In the genomic region with DNA sequence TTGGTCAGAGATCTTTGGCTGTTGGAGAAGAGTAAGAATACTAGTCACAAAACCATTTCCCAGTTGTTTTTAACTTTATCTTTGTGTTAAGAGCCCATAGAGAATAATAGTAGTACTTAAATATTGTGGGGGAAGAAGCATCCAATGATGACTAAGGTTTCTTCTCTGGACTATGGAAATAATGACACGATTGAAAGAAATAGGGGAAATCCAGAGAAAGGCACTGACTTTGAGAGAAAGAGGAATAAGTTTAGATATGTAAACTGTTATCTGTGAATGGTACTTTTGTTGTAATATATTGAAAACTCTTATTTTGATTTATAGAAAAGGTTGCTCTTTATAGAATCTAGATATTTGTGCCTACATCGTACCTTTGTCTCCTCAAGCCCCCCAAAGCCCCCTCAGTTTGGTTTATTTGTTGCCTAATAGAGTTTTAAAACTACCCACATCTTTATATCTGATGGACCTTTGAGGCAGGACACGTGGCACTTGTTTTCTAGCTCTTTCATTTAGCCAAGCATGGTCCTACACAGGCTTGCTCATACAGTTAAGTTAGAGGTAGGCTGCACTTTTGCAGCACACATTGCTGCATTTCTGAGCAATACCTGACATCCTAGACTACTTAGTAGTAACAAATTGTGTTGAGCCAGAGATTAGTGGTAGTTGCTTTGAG, we compare ENCODE assay signal across 12 cellular contexts.
A peak's percentile ranks its signal among the peaks of the same experiment; 100 is the strongest.
DNase-seq lines count a peak whose midpoint lies in the region; ATAC-seq, FAIRE-seq and TF ChIP-seq lines count a peak whose summit lies in the region.
"Had no signal": no experiment of that assay in that cellular context is flagged by ENCODE, and none has a peak within 500 bp of the region (broad histone marks: within the 10 kb centered on the region; RNA-seq: fewer than 3 reads in every experiment).

No MANE protein-coding gene starts in this region.

- H3K27me3 Mint-ChIP-seq in activated T-helper 17 cell treated with anti-CD3 and anti-CD28 coated beads, Interleukin-2, amount 50 U/mL, for 72 hours = no peaks in the 10 kb centered on the region

- no peak for FAIRE-seq in keratinocyte (lab: Jason Lieb, UNC)

- no peak overlapping the region for H3K4me3 ChIP-seq in keratinocyte (ENCODE audit: control insufficient read depth in 2 of 3, extremely low read depth in 1 of 3, insufficient read depth in 2 of 3, low read depth in 1 of 3, low read length in 3 of 3)
- H3K4me3 ChIP-seq in brain microvascular endothelial cell (ENCODE audit: low read depth, low read length) = no peak overlapping the region
- H3K4me3 ChIP-seq: tibial artery had no signal

- peak; percentile 86 for ATAC-seq in activated T-helper 17 cell treated with anti-CD3 and anti-CD28 coated beads, Interleukin-2, amount 50 U/mL, for 72 hours (replicated peaks)

- H3K27ac ChIP-seq in keratinocyte (ENCODE audit: control insufficient read depth, insufficient read depth, low read length) (peak overlapping the region; percentile 74), brain microvascular endothelial cell (no peak overlapping the region)
- H3K27ac ChIP-seq: parathyroid adenoma, tibial artery had no signal

- H2AFZ ChIP-seq in keratinocyte (ENCODE audit: control insufficient read depth, low read length) = no peak overlapping the region
- H2AFZ ChIP-seq: parathyroid adenoma had no signal

- peaks cover 3% of the 10 kb centered on the region for H3K9me3 Mint-ChIP-seq in activated T-helper 17 cell treated with anti-CD3 and anti-CD28 coated beads, Interleukin-2, amount 50 U/mL, for 72 hours

- no peaks in the 10 kb centered on the region for H3K9me1 ChIP-seq in keratinocyte (ENCODE audit: control insufficient read depth, extremely low read depth, insufficient read depth, low read length)

- peak overlapping the region; percentile 82 for H3K27ac Mint-ChIP-seq in activated T-helper 17 cell treated with anti-CD3 and anti-CD28 coated beads, Interleukin-2, amount 50 U/mL, for 72 hours

- dilution Hi-C loops in keratinocyte (cut with MboI; ENCODE audit: extremely low pct_ligation_motif_present, low sequenced_read_pairs) = no loop called here

- DNase-seq in AG08395 (ENCODE audit: low spot score) (peak; percentile 6), GM10248 (ENCODE audit: extremely low spot score) (peak; percentile 42), keratinocyte (ENCODE audit: low read depth, low spot score) (no peak), brain microvascular endothelial cell (no peak), amygdala (lab: John Stamatoyannopoulos, UW) (no peak), NAMALWA (ENCODE audit: low spot score) (no peak)
- no peak for DNase-seq in activated CD8-positive, alpha-beta memory T cell treated with anti-CD3 and anti-CD28 coated beads, Interleukin-2, amount 50 U/mL, for 4 hours
- DNase-seq: caudate nucleus, MM.1S, tibial artery had no signal

- H3K4me3 Mint-ChIP-seq in activated T-helper 17 cell treated with anti-CD3 and anti-CD28 coated beads, Interleukin-2, amount 50 U/mL, for 72 hours = peak overlapping the region; percentile 54

- H3K4me2 ChIP-seq in keratinocyte (ENCODE audit: control insufficient read depth, extremely low read depth, insufficient read depth, low read depth, low read length) = no peak overlapping the region

- H3K79me2 ChIP-seq in keratinocyte (ENCODE audit: control insufficient read depth, insufficient read depth, low read length) = peaks cover 46% of the 10 kb centered on the region

- TF ChIP-seq CTCF in GM10248 (IDR thresholded peaks at IDR 0.05; ENCODE audit: control extremely low read depth, extremely low read depth, low read depth, missing control alignments) = no peak
- TF ChIP-seq CTCF in keratinocyte (optimal IDR thresholded peaks at IDR 0.05 in 1 of 3, IDR thresholded peaks at IDR 0.05 in 1 of 3, conservative IDR thresholded peaks at IDR 0.05 in 1 of 3; ENCODE audit: extremely low read depth in 1 of 3, insufficient read depth in 2 of 3, low read length in 3 of 3) = no peak
- no peak for TF ChIP-seq CTCF in brain microvascular endothelial cell (IDR thresholded peaks at IDR 0.05; ENCODE audit: low read depth, low read length, missing control alignments)

- no peaks in the 10 kb centered on the region for H3K9me3 ChIP-seq in keratinocyte (ENCODE audit: control insufficient read depth, low read depth, low read length)
- H3K9me3 ChIP-seq: tibial artery had no signal

- H3K36me3 Mint-ChIP-seq in activated T-helper 17 cell treated with anti-CD3 and anti-CD28 coated beads, Interleukin-2, amount 50 U/mL, for 72 hours (ENCODE audit: low read depth) = peaks cover 28% of the 10 kb centered on the region

- CTCF ChIA-PET in GM10248 (lab: Yijun Ruan, JAX) = interaction anchor here (1.0 to 1.4 kb wide), 4 partner anchors 13 to 101 kb away, joined by 3 to 4 read pairs (median 4); partner anchors contain the start of gene RAD52

- peaks cover 49% of the 10 kb centered on the region for H3K4me1 ChIP-seq in keratinocyte (ENCODE audit: control insufficient read depth, extremely low read depth, insufficient read depth, low read length)

- H4K20me1 ChIP-seq in keratinocyte (ENCODE audit: control insufficient read depth, extremely low read depth, insufficient read depth, low read length) = no peaks in the 10 kb centered on the region

- POLR2A ChIA-PET in GM10248 (lab: Yijun Ruan, JAX) = no interaction called here

- H3K27me3 ChIP-seq in keratinocyte (ENCODE audit: control insufficient read depth, extremely low read depth, insufficient read depth, low read length) (no peaks in the 10 kb centered on the region), brain microvascular endothelial cell (replicated peaks) (no peaks in the 10 kb centered on the region)
- H3K27me3 ChIP-seq: tibial artery had no signal

- no peak overlapping the region for H3K9ac ChIP-seq in keratinocyte (ENCODE audit: control insufficient read depth, extremely low read depth, insufficient read depth, low read length)
- H3K9ac ChIP-seq: parathyroid adenoma had no signal

- in situ Hi-C loops in brain microvascular endothelial cell (cut with HindIII; ENCODE audit: low pct_ligation_motif_present, low sequenced_read_pairs) = no loop called here

- H3K36me3 ChIP-seq in keratinocyte (ENCODE audit: control insufficient read depth in 2 of 2, extremely low read depth in 1 of 2, insufficient read depth in 2 of 2, low read length in 2 of 2) (no peaks in the 10 kb centered on the region), brain microvascular endothelial cell (replicated peaks) (no peaks in the 10 kb centered on the region)
- H3K36me3 ChIP-seq: tibial artery had no signal

- peaks cover 40% of the 10 kb centered on the region for H3K4me1 Mint-ChIP-seq in activated T-helper 17 cell treated with anti-CD3 and anti-CD28 coated beads, Interleukin-2, amount 50 U/mL, for 72 hours

Comparison
In these comparisons a context has a peak if more than half of its experiments do, and no peak if none do; other contexts are left out.
1. DNase-seq: peak in AG08395 (single experiment) and GM10248 (single experiment); none in keratinocyte (single experiment), activated CD8-positive, alpha-beta memory T cell treated with anti-CD3 and anti-CD28 coated beads, Interleukin-2, amount 50 U/mL, for 4 hours (single experiment), brain microvascular endothelial cell (single experiment), amygdala (0 of 56) and NAMALWA (single experiment).